ENCODE assay signal across 23 cellular contexts in genomic region chr15:79088426-79089205, GRCh38. TPM values are rescaled to one million over a fixed set of nuclear protein-coding genes. Genes with fewer than 3 reads are reported as not detected.
DNase-seq lines count a peak whose midpoint lies in the region; ATAC-seq, FAIRE-seq and TF ChIP-seq lines count a peak whose summit lies in the region.
"Had no signal": no experiment of that assay in that cellular context is flagged by ENCODE, and none has a peak within 500 bp of the region (broad histone marks: within the 10 kb centered on the region; RNA-seq: fewer than 3 reads in every experiment).

No MANE protein-coding gene starts in this region.

- TF ChIP-seq CTCF in brain (conservative IDR thresholded peaks at IDR 0.05): no peak
- no peak for TF ChIP-seq CTCF in D721Med (IDR thresholded peaks at IDR 0.05; ENCODE audit: insufficient read depth, missing control alignments)

- DNase-seq in activated CD4-positive, CD25-positive, alpha-beta regulatory T cell treated with anti-CD3 and anti-CD28 coated beads, Interleukin-2, amount 50 U/mL, for 72 hours: peak; percentile 15
- peak; percentile 41 for DNase-seq in islet precursor cell
- peak; percentile 53 for DNase-seq in superior temporal gyrus (ENCODE audit: extremely low spot score)
- no peak for DNase-seq in epidermal melanocyte (ENCODE audit: insufficient read length, low spot score)
- DNase-seq in SKM-1 (lab: John Stamatoyannopoulos, UW; ENCODE audit: unreplicated experiment): no peak
- DNase-seq in D721Med (ENCODE audit: insufficient read length, low spot score): no peak
- DNase-seq: activated effector memory CD4-positive, alpha-beta T cell treated with Interleukin-2 at 50 U/mL for 16 hours; activated naive CD8-positive, alpha-beta T cell treated with anti-CD3 and anti-CD28 coated beads, Interleukin-2, amount 10 ng/mL, durations not matched to agents 7 days and 5 days; CD4-positive, CD25-positive, alpha-beta regulatory T cell; central memory CD4-positive, alpha-beta T cell; HFFc6; IMR-90; NCI-H1092 treated with DMSO at 0.1 percent for 48 hours; NCI-H187 treated with DMSO at 0.1 percent for 48 hours; NCI-H345; SIG-M5; stimulated activated CD4-positive, alpha-beta T cell treated with anti-CD3 and anti-CD28 coated beads, Interleukin-4, amount 100 ng/mL, for 4 hours; SW 1271; T-helper 9 cell had no signal

- H3K9me3 Mint-ChIP-seq in brain: peaks cover 0 to 9% (median 0%) of the 10 kb centered on the region in 5 experiments
- H3K9me3 Mint-ChIP-seq: HFFc6 had no signal

- H3K27me3 Mint-ChIP-seq in brain: peaks cover 69% of the 10 kb centered on the region

- peaks cover 14% of the 10 kb centered on the region for H3K4me1 Mint-ChIP-seq in brain

- H3K36me3 Mint-ChIP-seq in brain: no peaks in the 10 kb centered on the region
- H3K36me3 Mint-ChIP-seq: activated naive CD8-positive, alpha-beta T cell treated with anti-CD3 and anti-CD28 coated beads, Interleukin-2, amount 10 ng/mL, durations not matched to agents 7 days and 5 days; CD4-positive, CD25-positive, alpha-beta regulatory T cell; stimulated activated memory B cell treated with anti-CD40 and anti-IgM and Interleukin-4, amounts not matched to agents 10 μg/mL and 1 μg/mL and 100 μg/mL, for 72 hours had no signal

- H3K4me3 Mint-ChIP-seq in brain: peak overlapping the region; percentile 73 to 95 (median 91)
- H3K4me3 Mint-ChIP-seq: activated naive CD8-positive, alpha-beta T cell treated with anti-CD3 and anti-CD28 coated beads, Interleukin-2, amount 10 ng/mL, durations not matched to agents 7 days and 5 days; CD4-positive, CD25-positive, alpha-beta regulatory T cell; HFFc6 had no signal

- ATAC-seq in activated CD4-positive, CD25-positive, alpha-beta regulatory T cell treated with anti-CD3 and anti-CD28 coated beads, Interleukin-2, amount 50 U/mL, for 24 hours: no peak
- ATAC-seq: stimulated activated memory B cell treated with anti-CD40 and anti-IgM and Interleukin-4, amounts not matched to agents 10 μg/mL and 1 μg/mL and 100 μg/mL, for 72 hours had no signal

- FAIRE-seq in D721Med (lab: Jason Lieb, UNC): no peak
- FAIRE-seq: astrocyte had no signal

- peak overlapping the region in 1 of 5 experiments; percentile 5 for H3K27ac Mint-ChIP-seq in brain
- H3K27ac Mint-ChIP-seq: activated naive CD8-positive, alpha-beta T cell treated with anti-CD3 and anti-CD28 coated beads, Interleukin-2, amount 10 ng/mL, durations not matched to agents 7 days and 5 days; CD4-positive, CD25-positive, alpha-beta regulatory T cell; HFFc6; stimulated activated memory B cell treated with anti-CD40 and anti-IgM and Interleukin-4, amounts not matched to agents 10 μg/mL and 1 μg/mL and 100 μg/mL, for 72 hours had no signal

RNA-seq across cellular contexts. Expression of gene RASGRF1, which starts 2.0 kb away (rescaled TPM):
- polyA plus RNA-seq in brain (ENCODE audit: insufficient read depth, low read depth, low replicate concordance): 9.4 TPM
- polyA plus RNA-seq: CD4-positive, CD25-positive, alpha-beta regulatory T cell had no signal

Comparison
In these comparisons a context has a peak if more than half of its experiments do, and no peak if none do; other contexts are left out.
1. DNase-seq: peak in activated CD4-positive, CD25-positive, alpha-beta regulatory T cell treated with anti-CD3 and anti-CD28 coated beads, Interleukin-2, amount 50 U/mL, for 72 hours (single experiment), islet precursor cell (single experiment) and superior temporal gyrus (single experiment); none in epidermal melanocyte (single experiment), SKM-1 (single experiment) and D721Med (single experiment).